Comparison of ENCODE assay signal across 1 cellular context in genomic region chr3:64575211-64575844, GRCh38.
TF ChIP-seq lines count a peak whose summit lies in the region.

No MANE protein-coding gene starts in this region.

TF ChIP-seq in SK-N-SH, 30 proteins besides CTCF, POLR2A, EP300 and RAD21 (continued from another document):
- TF ChIP-seq GABPA (IDR thresholded peaks at IDR 0.05; ENCODE audit: low read depth) (no peak), FOXJ3 (CRISPR knock-in tag; IDR thresholded peaks at IDR 0.05) (no peak), PBX3 (IDR thresholded peaks at IDR 0.05) (no peak)
